ENCODE assay signal across 8 cellular contexts in genomic region chr16:69823831-69824563, GRCh38.
A peak's percentile ranks its signal among the peaks of the same experiment; 100 is the strongest.
DNase-seq lines count a peak whose midpoint lies in the region; ATAC-seq, FAIRE-seq and TF ChIP-seq lines count a peak whose summit lies in the region.

No MANE protein-coding gene starts in this region.

- H3K4me1 ChIP-seq in IMR-90 (ENCODE audit: control insufficient read depth, insufficient read depth, low read length) (peaks cover 7% of the 10 kb centered on the region), HepG2 (ENCODE audit: insufficient read depth, low read length) (peaks cover 88% of the 10 kb centered on the region)

- no peak overlapping the region for H3K4ac ChIP-seq in IMR-90 (ENCODE audit: low read depth, low read length)

- H2AFZ ChIP-seq in IMR-90 (replicated peaks; ENCODE audit: low read length, poor library complexity) (no peak overlapping the region), HepG2 (ENCODE audit: low read length) (no peak overlapping the region)

- TF ChIP-seq CTCF in GM10266 (IDR thresholded peaks at IDR 0.05; ENCODE audit: control insufficient read depth, insufficient read depth, low read depth, missing control alignments) (no peak), IMR-90 (conservative IDR thresholded peaks at IDR 0.05; ENCODE audit: low read depth, low read length) (no peak), HepG2 (CRISPR knock-in tag; IDR thresholded peaks at IDR 0.05) (0 out of 2 replicates have a peak, but pooled peaks have one; percentile 10), Calu3 (IDR thresholded peaks at IDR 0.05; ENCODE audit: unreplicated experiment) (no peak)
- no peak for TF ChIP-seq CTCF in CD4-positive, alpha-beta T cell (IDR thresholded peaks at IDR 0.05)

- ATAC-seq in GM21390 (IDR thresholded peaks at IDR 0.05; ENCODE audit: unreplicated experiment) = peak; percentile 87
- no peak for ATAC-seq in IMR-90 (ENCODE audit: low read depth)
- peak; percentile 47 for ATAC-seq in HepG2
- ATAC-seq in CD4-positive, alpha-beta T cell (ENCODE audit: poor library complexity) = no peak

- no TSS peak for BruUV-seq in IMR-90 (replicated peaks; lab: Mats Ljungman, UMichigan)
- no TSS peak for BruUV-seq in HepG2 (replicated peaks; lab: Mats Ljungman, UMichigan)
- BruUV-seq in Calu3 (replicated peaks; lab: Mats Ljungman, UMichigan) = no TSS peak

- H4K20me1 ChIP-seq in IMR-90 (ENCODE audit: insufficient read depth, low read length) (no peaks in the 10 kb centered on the region), HepG2 (ENCODE audit: insufficient read depth, low read length) (no peaks in the 10 kb centered on the region)

- no peak overlapping the region for H3K27ac ChIP-seq in IMR-90 (ENCODE audit: insufficient read depth, low read length)
- H3K27ac ChIP-seq in HepG2 (ENCODE audit: extremely low read length, insufficient read depth, low read length) = peak overlapping the region; percentile 51
- no peak overlapping the region for H3K27ac ChIP-seq in CD4-positive, alpha-beta T cell (ENCODE audit: low read depth, low read length)

- DNase-seq in GM10266 (ENCODE audit: extremely low spot score) (peak; percentile 71), IMR-90 (no peak), HepG2 (ENCODE audit: low spot score) (no peak), HEK293T (ENCODE audit: extremely low spot score) (no peak), Calu3 (no peak), NCI-H2227 (lab: John Stamatoyannopoulos, UW; ENCODE audit: unreplicated experiment) (no peak)
- no peak for DNase-seq in CD4-positive, alpha-beta T cell

- H4K8ac ChIP-seq in IMR-90 (ENCODE audit: low read depth in 2 of 2, low read length in 2 of 2) = no peak overlapping the region

- H3K18ac ChIP-seq in IMR-90 (ENCODE audit: low read depth, low read length) = no peak overlapping the region

- in situ Hi-C loops in IMR-90 (cut with MboI; ENCODE audit: low sequenced_read_pairs) (loop anchor here (10.0 kb wide), 1 partner anchor 61 kb away; no protein-coding TSS in a partner anchor), HepG2 (cut with HindIII; ENCODE audit: extremely low pct_ligation_motif_present, low pct_unique_long_range_greater_than_20kb) (no loop called here)

- H3K4me2 ChIP-seq in IMR-90 (ENCODE audit: low read depth, low read length) = no peak overlapping the region
- H3K4me2 ChIP-seq in HepG2 (ENCODE audit: low read depth, low read length) = peak overlapping the region; percentile 16

- H3K4me1 Mint-ChIP-seq in CD4-positive, alpha-beta T cell (ENCODE audit: low read depth) = no peaks in the 10 kb centered on the region
- no peaks in the 10 kb centered on the region for H3K4me1 Mint-ChIP-seq in Calu3 (ENCODE audit: low read depth, unreplicated experiment)

- H3K36me3 ChIP-seq in IMR-90 (ENCODE audit: control insufficient read depth, insufficient read depth, low read length) = 0 out of 2 replicates have a peak, but pooled peaks cover 1% of the 10 kb centered on the region
- H3K36me3 ChIP-seq in HepG2 (replicated peaks in 1 of 2; ENCODE audit: control insufficient read depth in 1 of 2, insufficient read depth in 2 of 2, low read length in 2 of 2) = peaks cover 0 to 2% of the 10 kb centered on the region in 2 experiments; a peak in 1 of 5 replicates

- H3K79me1 ChIP-seq in IMR-90 (ENCODE audit: low read depth in 1 of 2, low read length in 2 of 2) = peaks cover 0 to 4% of the 10 kb centered on the region in 2 experiments; a peak in 1 of 4 replicates

- H4K5ac ChIP-seq in IMR-90 (ENCODE audit: low read depth, low read length) = no peak overlapping the region

- H3K9me3 Mint-ChIP-seq in CD4-positive, alpha-beta T cell = no peaks in the 10 kb centered on the region
- H3K9me3 Mint-ChIP-seq in Calu3 (ENCODE audit: low read depth, unreplicated experiment) = no peaks in the 10 kb centered on the region

- peaks cover 7% of the 10 kb centered on the region; the same call in 1 of the 2 replicates for H3K9me1 ChIP-seq in IMR-90 (ENCODE audit: insufficient read depth, low read length)

- no peak overlapping the region for H2BK5ac ChIP-seq in IMR-90 (ENCODE audit: low read depth, low read length, poor library complexity, severe bottlenecking)

- no peak overlapping the region for H2BK15ac ChIP-seq in IMR-90 (ENCODE audit: low read depth, low read length)

- H2BK20ac ChIP-seq in IMR-90 (ENCODE audit: low read depth, low read length) = no peak overlapping the region

- H3K9ac ChIP-seq in IMR-90 (ENCODE audit: low read depth, low read length) (no peak overlapping the region), HepG2 (ENCODE audit: insufficient read depth, low read depth, low read length) (no peak overlapping the region)

- TF ChIP-seq EP300 in HepG2 (IDR thresholded peaks at IDR 0.05; ENCODE audit: low read depth in 2 of 2, low read length in 2 of 2) (peak in 1 of 2 experiments; percentile 63; a peak in 2 of 4 replicates), HepG2 (CRISPR knock-in tag; IDR thresholded peaks at IDR 0.05; ENCODE audit: borderline replicate concordance) (no peak)

- H3K9me3 ChIP-seq in IMR-90 (ENCODE audit: control insufficient read depth, insufficient read depth, low read length) (no peaks in the 10 kb centered on the region), HepG2 (ENCODE audit: low read length) (no peaks in the 10 kb centered on the region)
- no peaks in the 10 kb centered on the region for H3K9me3 ChIP-seq in CD4-positive, alpha-beta T cell (ENCODE audit: control insufficient read depth, low read length)

- no CpG with 5 or more reads among the region's 10 CpGs for WGBS in IMR-90 (ENCODE audit: extremely low coverage in 2 of 2, insufficient read length in 1 of 2), 2 experiments
- 74% methylated on average over 10 of the region's 10 CpGs for WGBS in HepG2 (ENCODE audit: low lambda C conversion rate)

- H3K36me3 Mint-ChIP-seq in CD4-positive, alpha-beta T cell (ENCODE audit: low read depth) = peaks cover 49% of the 10 kb centered on the region
- H3K36me3 Mint-ChIP-seq in Calu3 (ENCODE audit: insufficient read depth, unreplicated experiment) = no peaks in the 10 kb centered on the region

- H3K4me3 ChIP-seq in IMR-90 (ENCODE audit: insufficient read depth, low read depth, low read length) (no peak overlapping the region), HepG2 (replicated peaks in 1 of 3; ENCODE audit: insufficient read depth in 1 of 3, low read depth in 2 of 3, low read length in 3 of 3) (no peak overlapping the region)

- TF ChIP-seq POLR2A in IMR-90 (IDR thresholded peaks at IDR 0.05; ENCODE audit: low read depth, low read length) (no peak), HepG2 (IDR thresholded peaks at IDR 0.05; ENCODE audit: insufficient read depth in 1 of 2, low read depth in 2 of 2, low read length in 2 of 2) (no peak)

- dilution Hi-C loops in IMR-90 (cut with HindIII; ENCODE audit: low sequenced_read_pairs, unreplicated experiment) = no loop called here

- no peak overlapping the region for H4K91ac ChIP-seq in IMR-90 (ENCODE audit: insufficient read depth, low read depth, low read length)

- no peak overlapping the region for H3K14ac ChIP-seq in IMR-90 (replicated peaks; ENCODE audit: low read depth, low read length)

- H3K27me3 ChIP-seq in IMR-90 (ENCODE audit: control insufficient read depth, insufficient read depth, low read length) (no peaks in the 10 kb centered on the region), HepG2 (ENCODE audit: control insufficient read depth in 1 of 2, insufficient read depth in 2 of 2, low read length in 2 of 2) (no peaks in the 10 kb centered on the region)
- H3K27me3 ChIP-seq in CD4-positive, alpha-beta T cell (ENCODE audit: control insufficient read depth, insufficient read depth, low read length) = no peaks in the 10 kb centered on the region

- TF ChIP-seq RAD21 in IMR-90 (IDR thresholded peaks at IDR 0.05; ENCODE audit: low read length) (no peak), HepG2 (CRISPR knock-in tag; IDR thresholded peaks at IDR 0.05) (no peak)

- H3K27ac Mint-ChIP-seq in CD4-positive, alpha-beta T cell = no peak overlapping the region
- no peak overlapping the region for H3K27ac Mint-ChIP-seq in Calu3 (ENCODE audit: unreplicated experiment)

- peak overlapping the region; percentile 35 for H2AK9ac ChIP-seq in IMR-90 (replicated peaks; ENCODE audit: low read depth, low read length, poor library complexity)

- CTCF ChIA-PET in IMR-90 (lab: Yijun Ruan, JAX) (interaction anchor here (1.2 kb wide), 1 partner anchor 106 kb away, joined by 4 read pairs; no protein-coding TSS in a partner anchor), HepG2 (lab: Yijun Ruan, JAX; ENCODE audit: low intra/inter-chr PET ratio, low total read pairs) (no interaction called here), HEK293T (lab: Yijun Ruan, JAX) (no interaction called here), Calu3 (lab: Charles Lee) (no interaction called here)
- CTCF ChIA-PET in CD4-positive, alpha-beta T cell (lab: Charles Lee) = interaction anchor here (0.6 kb wide), 1 partner anchor 69 kb away, joined by 5 read pairs; the partner anchor contains the start of gene NOB1

- no peak overlapping the region for H2BK120ac ChIP-seq in IMR-90 (ENCODE audit: low read depth, low read length)

- intact Hi-C loops in IMR-90 (cut with micrococcal nuclease) (no loop called here), HepG2 (cut with micrococcal nuclease; ENCODE audit: unreplicated experiment) (loop anchor here (5.0 kb wide), 1 partner anchor 33 kb away; no protein-coding TSS in a partner anchor), Calu3 (cut with micrococcal nuclease; ENCODE audit: unreplicated experiment) (no loop called here)
- intact Hi-C loops in CD4-positive, alpha-beta T cell (cut with DNase I, micrococcal nuclease) = no loop called here

- POLR2A ChIA-PET in IMR-90 (lab: Charles Lee; ENCODE audit: unreplicated experiment) (interaction anchor here (0.6 kb wide), 1 partner anchor 16 kb away, joined by 3 read pairs; no protein-coding TSS in a partner anchor), HepG2 (lab: Yijun Ruan, JAX) (interaction anchor here (1.7 to 3.7 kb wide), 3 partner anchors 9 to 16 kb away, joined by 5 to 23 read pairs (median 6); no protein-coding TSS in a partner anchor), HEK293T (lab: Yijun Ruan, JAX) (no interaction called here)
- POLR2A ChIA-PET in CD4-positive, alpha-beta T cell (lab: Charles Lee) = no interaction called here

- H3K56ac ChIP-seq in IMR-90 (ENCODE audit: extremely low read depth, insufficient read depth, low read length) = no peak overlapping the region

- no peaks in the 10 kb centered on the region for H3K79me2 ChIP-seq in HepG2 (ENCODE audit: insufficient read depth, low read length)

- no peaks in the 10 kb centered on the region for H3K27me3 Mint-ChIP-seq in CD4-positive, alpha-beta T cell
- H3K27me3 Mint-ChIP-seq in Calu3 (ENCODE audit: unreplicated experiment) = no peaks in the 10 kb centered on the region

- H3K23ac ChIP-seq in IMR-90 (ENCODE audit: low read depth, low read length) = no peak overlapping the region

- H2AK5ac ChIP-seq in IMR-90 (ENCODE audit: low read depth, low read length) = no peak overlapping the region

- no peak for FAIRE-seq in HepG2 (lab: Jason Lieb, UNC)

- H3K4me3 Mint-ChIP-seq in CD4-positive, alpha-beta T cell = no peak overlapping the region
- H3K4me3 Mint-ChIP-seq in Calu3 (ENCODE audit: low read depth, unreplicated experiment) = no peak overlapping the region

TF ChIP-seq in HepG2, 621 proteins besides CTCF, POLR2A, EP300 and RAD21 (continues in another document):
- no peak; the same call in 1 of the 2 replicates for TF ChIP-seq SIX1 (CRISPR knock-in tag; IDR thresholded peaks at IDR 0.05; ENCODE audit: borderline replicate concordance)

TF ChIP-seq in HEK293T, 16 proteins besides CTCF, POLR2A, EP300 and RAD21 (continues in another document):
- TF ChIP-seq TARDBP (IDR thresholded peaks at IDR 0.05) = no peak
- TF ChIP-seq FOXM1 (IDR thresholded peaks at IDR 0.05; ENCODE audit: borderline replicate concordance) = no peak
- no peak for TF ChIP-seq CTBP1 (IDR thresholded peaks at IDR 0.05; ENCODE audit: borderline replicate concordance)

Comparison
In these comparisons a context has a peak if more than half of its experiments do, and no peak if none do; other contexts are left out.
1. ATAC-seq: peak in GM21390 (single experiment) and HepG2 (single experiment); none in IMR-90 (single experiment) and CD4-positive, alpha-beta T cell (single experiment).
2. CTCF ChIA-PET loops: an anchor here in IMR-90 (1.2 kb wide) and CD4-positive, alpha-beta T cell (0.6 kb wide); none called in HepG2, HEK293T and Calu3.
3. POLR2A ChIA-PET loops: an anchor here in IMR-90 (0.6 kb wide) and HepG2 (1.7 to 3.7 kb wide); none called in CD4-positive, alpha-beta T cell and HEK293T.